ENCODE assay signal across 22 cellular contexts in the genomic region with DNA sequence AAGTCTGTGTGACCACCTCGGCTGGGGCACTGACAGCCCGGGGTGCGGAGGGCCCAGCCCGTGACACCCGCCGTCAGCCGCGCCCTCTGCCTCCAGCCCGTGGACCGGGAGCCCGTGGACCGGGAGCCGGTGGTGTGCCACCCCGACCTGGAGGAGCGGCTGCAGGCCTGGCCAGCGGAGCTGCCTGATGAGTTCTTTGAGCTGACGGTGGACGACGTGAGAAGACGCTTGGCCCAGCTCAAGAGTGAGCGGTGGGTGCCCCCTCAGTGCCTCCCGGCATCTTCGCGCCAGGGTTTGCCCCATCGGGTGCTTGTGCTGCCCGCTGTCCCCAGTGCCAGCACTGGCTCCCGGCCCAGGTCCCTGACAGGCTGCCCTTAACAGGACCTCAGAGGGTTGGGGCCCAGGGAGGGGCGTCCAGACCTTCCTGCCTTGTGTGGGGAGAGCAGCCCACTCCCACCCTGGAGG.
"Had no signal": no experiment of that assay in that cellular context is flagged by ENCODE, and none has a peak within 500 bp of the region (broad histone marks: within the 10 kb centered on the region; RNA-seq: fewer than 3 reads in every experiment).

No MANE protein-coding gene starts in this region.

- ATAC-seq: activated T-cell treated with anti-CD3 and anti-CD28 coated beads, Interleukin-2, amount 50 U/mL, for 4 hours; gastroesophageal sphincter; left lobe of liver; mucosa of descending colon; natural killer cell treated with Interleukin-12 subunit alpha and Interleukin-12 subunit beta and Interleukin-15 and Interleukin-18, amount 100 ng/mL, for 72 hours; stimulated activated effector memory CD8-positive, alpha-beta T cell treated with anti-CD3 and anti-CD28 coated beads, Interleukin-12 subunit alpha, Interleukin-12 subunit beta, amount 100 ng/mL, for 72 hours; upper lobe of right lung had no signal

- DNase-seq: activated CD4-positive, alpha-beta memory T cell treated with anti-CD3 and anti-CD28 coated beads for 36 hours; activated CD4-positive, alpha-beta T cell treated with anti-CD3 and anti-CD28 coated beads, Interleukin-2, amount 10 ng/mL, durations not matched to agents 24 days and 14 days; activated CD4-positive, CD25-positive, alpha-beta regulatory T cell treated with anti-CD3 and anti-CD28 coated beads, Interleukin-2, amount 50 U/mL, for 72 hours; activated gamma-delta T cell treated with Interleukin-2 at 50 U/mL for 16 hours; activated naive CD4-positive, alpha-beta T cell treated with anti-CD3 and anti-CD28 coated beads, Interleukin-2, amount 50 U/mL, for 16 hours; activated T-cell treated with anti-CD3 and anti-CD28 coated beads, Interleukin-2, amount 50 U/mL, for 4 hours; amniotic stem cell; brain microvascular endothelial cell; cortex of kidney; mucosa of descending colon; sigmoid colon; small intestine; stimulated activated CD4-positive, alpha-beta T cell treated with anti-CD3 and anti-CD28 coated beads, Interleukin-4, amount 100 ng/mL, for 24 hours; stomach; T-helper 2 cell; thyroid gland; upper lobe of right lung had no signal

- H3K9me3 ChIP-seq: gastroesophageal sphincter, mucosa of descending colon, sigmoid colon, stomach, thyroid gland, upper lobe of right lung had no signal

- H3K27ac ChIP-seq: brain microvascular endothelial cell, gastroesophageal sphincter, sigmoid colon, stomach, thyroid gland, upper lobe of right lung had no signal

- H3K27me3 ChIP-seq: brain microvascular endothelial cell, gastroesophageal sphincter, sigmoid colon, stomach, thyroid gland, upper lobe of right lung had no signal

- H3K4me3 ChIP-seq: gastroesophageal sphincter, lung, mucosa of descending colon, sigmoid colon, stomach, thyroid gland, upper lobe of right lung had no signal

- H3K36me3 ChIP-seq: brain microvascular endothelial cell, thyroid gland, upper lobe of right lung had no signal
